ENCODE assay signal across 8 cellular contexts in the genomic region with DNA sequence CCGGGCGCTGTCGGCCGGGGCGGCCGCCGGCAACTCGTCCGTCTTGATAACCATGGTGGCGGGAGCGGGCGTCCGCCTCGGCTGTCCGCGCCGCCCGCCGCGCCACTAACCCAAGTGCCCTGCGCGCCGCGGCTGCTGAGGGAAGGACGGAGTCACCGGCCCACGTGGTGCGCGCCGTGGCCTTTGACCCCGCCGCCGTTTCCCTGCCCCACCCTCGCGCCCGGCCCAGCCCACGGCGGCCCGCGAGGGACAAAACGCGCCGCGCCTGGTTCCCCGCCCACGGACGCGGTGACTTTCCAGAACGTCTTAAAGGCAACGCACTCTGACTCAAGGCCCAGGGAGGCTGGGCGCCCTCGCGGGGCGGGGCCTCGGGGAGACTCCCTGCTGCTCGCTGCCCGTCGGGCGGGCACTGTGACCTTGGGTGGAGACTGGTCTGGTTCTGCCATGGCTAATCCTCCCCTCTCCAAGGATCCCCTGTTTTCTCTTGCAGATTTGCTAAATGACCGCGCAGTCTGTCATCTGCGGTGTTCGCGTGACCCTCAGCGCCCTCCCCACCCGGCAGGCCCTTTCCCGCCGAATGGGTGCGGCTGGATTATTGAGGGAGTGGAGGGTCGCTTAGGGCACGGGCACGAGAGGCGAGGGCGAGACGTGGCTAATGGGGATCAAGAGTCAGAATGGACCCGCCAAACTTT. TPM values are rescaled to one million over a fixed set of nuclear protein-coding genes. Genes with fewer than 3 reads are reported as not detected.
A peak's percentile ranks its signal among the peaks of the same experiment; 100 is the strongest.
DNase-seq lines count a peak whose midpoint lies in the region; ATAC-seq and TF ChIP-seq lines count a peak whose summit lies in the region.

A gene with protein sequence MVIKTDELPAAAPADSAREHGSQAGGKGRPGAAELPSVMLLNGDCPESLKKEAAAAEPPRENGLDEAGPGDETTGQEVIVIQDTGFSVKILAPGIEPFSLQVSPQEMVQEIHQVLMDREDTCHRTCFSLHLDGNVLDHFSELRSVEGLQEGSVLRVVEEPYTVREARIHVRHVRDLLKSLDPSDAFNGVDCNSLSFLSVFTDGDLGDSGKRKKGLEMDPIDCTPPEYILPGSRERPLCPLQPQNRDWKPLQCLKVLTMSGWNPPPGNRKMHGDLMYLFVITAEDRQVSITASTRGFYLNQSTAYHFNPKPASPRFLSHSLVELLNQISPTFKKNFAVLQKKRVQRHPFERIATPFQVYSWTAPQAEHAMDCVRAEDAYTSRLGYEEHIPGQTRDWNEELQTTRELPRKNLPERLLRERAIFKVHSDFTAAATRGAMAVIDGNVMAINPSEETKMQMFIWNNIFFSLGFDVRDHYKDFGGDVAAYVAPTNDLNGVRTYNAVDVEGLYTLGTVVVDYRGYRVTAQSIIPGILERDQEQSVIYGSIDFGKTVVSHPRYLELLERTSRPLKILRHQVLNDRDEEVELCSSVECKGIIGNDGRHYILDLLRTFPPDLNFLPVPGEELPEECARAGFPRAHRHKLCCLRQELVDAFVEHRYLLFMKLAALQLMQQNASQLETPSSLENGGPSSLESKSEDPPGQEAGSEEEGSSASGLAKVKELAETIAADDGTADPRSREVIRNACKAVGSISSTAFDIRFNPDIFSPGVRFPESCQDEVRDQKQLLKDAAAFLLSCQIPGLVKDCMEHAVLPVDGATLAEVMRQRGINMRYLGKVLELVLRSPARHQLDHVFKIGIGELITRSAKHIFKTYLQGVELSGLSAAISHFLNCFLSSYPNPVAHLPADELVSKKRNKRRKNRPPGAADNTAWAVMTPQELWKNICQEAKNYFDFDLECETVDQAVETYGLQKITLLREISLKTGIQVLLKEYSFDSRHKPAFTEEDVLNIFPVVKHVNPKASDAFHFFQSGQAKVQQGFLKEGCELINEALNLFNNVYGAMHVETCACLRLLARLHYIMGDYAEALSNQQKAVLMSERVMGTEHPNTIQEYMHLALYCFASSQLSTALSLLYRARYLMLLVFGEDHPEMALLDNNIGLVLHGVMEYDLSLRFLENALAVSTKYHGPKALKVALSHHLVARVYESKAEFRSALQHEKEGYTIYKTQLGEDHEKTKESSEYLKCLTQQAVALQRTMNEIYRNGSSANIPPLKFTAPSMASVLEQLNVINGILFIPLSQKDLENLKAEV (N-terminal part only) (minus strand): TSS at position 157 of the 692 bp plus-strand sequence. CDS start 103 bp downstream, at position 54.

- H3K4me3 ChIP-seq in BJ (ENCODE audit: low read depth, low read length) (peak within 1 kb of the TSS; percentile 81), coronary artery (peak within 1 kb of the TSS; percentile 95)

- peaks cover 35% of the 10 kb centered on the region for H3K4me1 Mint-ChIP-seq in activated CD4-positive, alpha-beta T cell treated with anti-CD3 and anti-CD28 coated beads, Interleukin-2, amount 10 ng/mL, durations not matched to agents 24 days and 14 days

- ATAC-seq in HG03439 (IDR thresholded peaks at IDR 0.05; ENCODE audit: unreplicated experiment) = peak; percentile 75

- intact Hi-C loops in activated CD4-positive, alpha-beta T cell treated with anti-CD3 and anti-CD28 coated beads, Interleukin-2, amount 10 ng/mL, durations not matched to agents 24 days and 14 days (cut with micrococcal nuclease) = loop anchor here (1.0 to 2.0 kb wide), 2 partner anchors 117 to 310 kb away; partner anchors contain the start of gene MNT

- no peaks in the 10 kb centered on the region for H3K27me3 Mint-ChIP-seq in activated CD4-positive, alpha-beta T cell treated with anti-CD3 and anti-CD28 coated beads, Interleukin-2, amount 10 ng/mL, durations not matched to agents 24 days and 14 days

- H3K27ac Mint-ChIP-seq in activated CD4-positive, alpha-beta T cell treated with anti-CD3 and anti-CD28 coated beads, Interleukin-2, amount 10 ng/mL, durations not matched to agents 24 days and 14 days = peak within 1 kb of the TSS; percentile 92

- TF ChIP-seq CTCF in BJ (IDR thresholded peaks at IDR 0.05; ENCODE audit: insufficient read depth, low read depth, low read length) (no peak), coronary artery (IDR thresholded peaks at IDR 0.05) (no peak)

- peak within 1 kb of the TSS; percentile 94 for H3K4me3 Mint-ChIP-seq in activated CD4-positive, alpha-beta T cell treated with anti-CD3 and anti-CD28 coated beads, Interleukin-2, amount 10 ng/mL, durations not matched to agents 24 days and 14 days

- DNase-seq in BJ (ENCODE audit: low read depth) (peak; percentile 81), GM19238 (ENCODE audit: insufficient read length, low spot score) (peak; percentile 99), NCI-H526 treated with DMSO at 0.1 percent for 48 hours (lab: John Stamatoyannopoulos, UW) (peak; percentile 73), coronary artery (ENCODE audit: low spot score) (peak; percentile 98), left kidney (ENCODE audit: low read depth, low spot score) (peak; percentile 98)
- DNase-seq in activated CD4-positive, alpha-beta T cell treated with anti-CD3 and anti-CD28 coated beads, Interleukin-2, amount 10 ng/mL, durations not matched to agents 24 days and 14 days = peak; percentile 99
- DNase-seq in stimulated activated CD4-positive, alpha-beta T cell treated with anti-CD3 and anti-CD28 coated beads, Interleukin-1b, Interleukin-23, amount 100 ng/mL, for 48 hours = peak; percentile 97

- H3K9me3 Mint-ChIP-seq in activated CD4-positive, alpha-beta T cell treated with anti-CD3 and anti-CD28 coated beads, Interleukin-2, amount 10 ng/mL, durations not matched to agents 24 days and 14 days = no peaks in the 10 kb centered on the region

- peaks cover 11% of the 10 kb centered on the region for H3K36me3 Mint-ChIP-seq in activated CD4-positive, alpha-beta T cell treated with anti-CD3 and anti-CD28 coated beads, Interleukin-2, amount 10 ng/mL, durations not matched to agents 24 days and 14 days (ENCODE audit: low read depth)

- CTCF ChIA-PET in BJ (lab: Yijun Ruan, JAX) = no interaction called here

- peak within 1 kb of the TSS; percentile 46 to 90 for H3K27ac ChIP-seq in coronary artery

- H3K36me3 ChIP-seq in BJ (ENCODE audit: control insufficient read depth, insufficient read depth, low read length) = no peaks in the 10 kb centered on the region; the same call in 1 of the 2 replicates

- H3K27me3 ChIP-seq in BJ (ENCODE audit: control insufficient read depth, insufficient read depth, low read length) = no peaks in the 10 kb centered on the region

- POLR2A ChIA-PET in BJ (lab: Charles Lee) = no interaction called here

RNA-seq across cellular contexts. Expression of the gene that starts here (rescaled TPM):
- polyA plus RNA-seq in BJ (2011; rRNA removed) = 5.2 and 13.4 TPM in 2 replicates
- polyA minus RNA-seq in BJ (2011; rRNA and poly(A)+ RNA removed) = 11.0 and 11.1 TPM in 2 replicates
- total RNA-seq in activated CD4-positive, alpha-beta T cell treated with anti-CD3 and anti-CD28 coated beads, Interleukin-2, amount 10 ng/mL, durations not matched to agents 24 days and 14 days = 178 and 193 TPM in 2 replicates

Comparison
In these comparisons a context has a peak if more than half of its experiments do, and no peak if none do; other contexts are left out.
1. Peak in every context shown above with its lines: DNase-seq, ATAC-seq, H3K4me3 ChIP-seq and H3K27ac ChIP-seq.